In the genomic region with DNA sequence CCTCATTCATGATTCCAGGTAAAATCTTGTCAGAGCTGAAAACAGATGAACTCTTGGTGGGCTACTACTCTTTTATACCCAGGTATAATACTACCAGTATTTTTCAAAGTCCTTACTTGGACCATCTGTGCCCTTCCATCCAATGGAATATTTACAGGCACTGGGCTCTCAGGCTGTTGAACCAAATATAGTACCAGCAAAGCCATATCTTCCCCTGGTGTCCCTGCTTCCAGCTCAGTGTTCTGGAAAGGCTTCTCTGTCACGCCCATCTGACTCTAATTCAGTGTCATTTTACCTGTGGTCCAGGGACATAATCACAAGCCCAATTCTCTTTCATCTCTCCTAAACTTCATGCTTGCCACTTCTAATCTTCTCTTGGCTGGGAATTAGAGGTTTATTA, we compare ENCODE assay signal across 13 cellular contexts.
"Had no signal": no experiment of that assay in that cellular context is flagged by ENCODE, and none has a peak within 500 bp of the region (broad histone marks: within the 10 kb centered on the region; RNA-seq: fewer than 3 reads in every experiment).

No MANE protein-coding gene starts in this region.

- H3K9me3 ChIP-seq: suprapubic skin had no signal

- DNase-seq: activated CD4-positive, alpha-beta T cell treated with anti-CD3 and anti-CD28 coated beads, Interleukin-2, amount 10 ng/mL, durations not matched to agents 7 days and 5 days; activated naive CD4-positive, alpha-beta T cell; activated naive CD8-positive, alpha-beta T cell treated with anti-CD3 and anti-CD28 coated beads, Interleukin-2, amount 10 ng/mL, durations not matched to agents 7 days and 5 days; effector memory CD4-positive, alpha-beta T cell; head of caudate nucleus; nephron progenitor cell; occipital lobe; stimulated activated CD4-positive, alpha-beta T cell treated with anti-CD3 and anti-CD28 coated beads, Interleukin-4, amount 100 ng/mL, for 4 hours; stimulated activated CD8-positive, alpha-beta memory T cell treated with anti-CD3 and anti-CD28 coated beads, Interleukin-4, amount 100 ng/mL, for 48 hours; stimulated activated naive CD8-positive, alpha-beta T cell treated with anti-CD3 and anti-CD28 coated beads, Interleukin-15, Interleukin-2, amounts not matched to agents 100 U/mL and 50 U/mL, for 24 hours; trophoblast cell had no signal

- H3K4me3 ChIP-seq: smooth muscle cell, suprapubic skin had no signal

- H3K36me3 ChIP-seq: suprapubic skin had no signal

- H3K27me3 ChIP-seq: suprapubic skin had no signal

- H3K27ac ChIP-seq: suprapubic skin had no signal
